In the genomic region with DNA sequence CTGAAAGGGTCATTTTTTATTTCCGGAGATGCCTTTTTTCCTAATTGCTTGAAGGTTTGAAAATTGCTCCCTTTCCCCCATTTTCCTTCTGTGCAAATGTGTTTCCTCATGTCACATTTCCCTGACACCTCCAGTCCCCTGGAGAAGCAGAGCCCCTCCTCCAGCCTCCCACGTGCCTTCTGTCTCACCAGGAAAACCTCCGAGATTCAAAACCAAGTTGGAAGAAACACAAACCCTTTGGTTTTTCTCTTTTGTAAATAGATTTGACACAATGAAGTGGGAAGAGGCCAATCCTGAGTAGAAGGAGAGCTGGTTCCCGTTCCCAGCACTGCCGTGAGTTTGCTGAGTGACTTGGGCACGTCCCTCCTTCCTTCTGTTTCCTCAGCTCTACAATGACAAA, we compare ENCODE assay signal across 21 cellular contexts.
"Had no signal": no experiment of that assay in that cellular context is flagged by ENCODE, and none has a peak within 500 bp of the region (broad histone marks: within the 10 kb centered on the region; RNA-seq: fewer than 3 reads in every experiment).

No MANE protein-coding gene starts in this region.

- H3K4me1 ChIP-seq: body of pancreas, pancreas, SJSA1, upper lobe of left lung had no signal

- DNase-seq: activated B cell treated with CpG ODN at 0.5 μM for 24 hours; activated CD4-positive, alpha-beta T cell treated with anti-CD3 and anti-CD28 coated beads for 36 hours; activated CD4-positive, alpha-beta T cell treated with anti-CD3 and anti-CD28 coated beads, Interleukin-2, amount 50 U/mL, for 4 hours; activated CD8-positive, alpha-beta memory T cell treated with anti-CD3 and anti-CD28 coated beads for 24 hours; activated CD8-positive, alpha-beta memory T cell treated with anti-CD3 and anti-CD28 coated beads, Interleukin-2, amount 50 U/mL, for 4 hours; activated naive CD8-positive, alpha-beta T cell treated with anti-CD3 and anti-CD28 coated beads, Interleukin-2, amount 10 ng/mL, durations not matched to agents 7 days and 5 days; activated T-cell treated with anti-CD3 and anti-CD28 coated beads, Interleukin-2, amount 50 U/mL, for 24 hours; body of pancreas; central memory CD4-positive, alpha-beta T cell; effector memory CD8-positive, alpha-beta T cell; glutamatergic neuron; pancreas; small intestine; stimulated activated CD4-positive, alpha-beta T cell treated with anti-CD3 and anti-CD28 coated beads, Interleukin-2, amount 100 ng/mL, for 48 hours; stimulated activated CD8-positive, alpha-beta memory T cell treated with anti-CD3 and anti-CD28 coated beads, Interleukin-4, amount 100 ng/mL, for 48 hours; stimulated activated naive B cell treated with anti-CD40 and anti-IgM and Interleukin-4, amounts not matched to agents 10 μg/mL and 1 μg/mL and 100 μg/mL, for 72 hours; upper lobe of left lung had no signal

- H3K9me3 ChIP-seq: body of pancreas, esophagus muscularis mucosa, pancreas, SJSA1, upper lobe of left lung had no signal

- H3K4me3 Mint-ChIP-seq: activated B cell treated with CpG ODN at 0.5 μM for 24 hours; activated CD4-positive, alpha-beta T cell treated with anti-CD3 and anti-CD28 coated beads for 36 hours; activated naive CD8-positive, alpha-beta T cell treated with anti-CD3 and anti-CD28 coated beads, Interleukin-2, amount 10 ng/mL, durations not matched to agents 7 days and 5 days; activated T-cell treated with anti-CD3 and anti-CD28 coated beads, Interleukin-2, amount 50 U/mL, for 24 hours; activated T-helper 17 cell treated with anti-CD3 and anti-CD28 coated beads, Interleukin-2, amount 50 U/mL, for 72 hours; effector memory CD8-positive, alpha-beta T cell; stimulated activated naive B cell treated with anti-CD40 and anti-IgM and Interleukin-4, amounts not matched to agents 10 μg/mL and 1 μg/mL and 100 μg/mL, for 72 hours had no signal

- H3K36me3 Mint-ChIP-seq: activated naive CD8-positive, alpha-beta T cell treated with anti-CD3 and anti-CD28 coated beads, Interleukin-2, amount 10 ng/mL, durations not matched to agents 7 days and 5 days; stimulated activated naive B cell treated with anti-CD40 and anti-IgM and Interleukin-4, amounts not matched to agents 10 μg/mL and 1 μg/mL and 100 μg/mL, for 72 hours had no signal

- H3K27me3 ChIP-seq: body of pancreas, esophagus muscularis mucosa, pancreas, SJSA1, upper lobe of left lung had no signal

- ATAC-seq: activated CD4-positive, alpha-beta T cell treated with anti-CD3 and anti-CD28 coated beads for 36 hours; activated T-helper 17 cell treated with anti-CD3 and anti-CD28 coated beads, Interleukin-2, amount 50 U/mL, for 72 hours; body of pancreas; effector memory CD8-positive, alpha-beta T cell; pancreas; sciatic nerve; stimulated activated naive B cell treated with anti-CD40 and anti-IgM and Interleukin-4, amounts not matched to agents 10 μg/mL and 1 μg/mL and 100 μg/mL, for 72 hours had no signal

- H3K27ac ChIP-seq: body of pancreas, esophagus muscularis mucosa, pancreas, SJSA1, upper lobe of left lung had no signal

- H3K36me3 ChIP-seq: esophagus muscularis mucosa, pancreas, SJSA1, upper lobe of left lung had no signal

- H3K27ac Mint-ChIP-seq: activated B cell treated with CpG ODN at 0.5 μM for 24 hours; activated CD4-positive, alpha-beta T cell treated with anti-CD3 and anti-CD28 coated beads for 36 hours; activated naive CD8-positive, alpha-beta T cell treated with anti-CD3 and anti-CD28 coated beads, Interleukin-2, amount 10 ng/mL, durations not matched to agents 7 days and 5 days; activated T-cell treated with anti-CD3 and anti-CD28 coated beads, Interleukin-2, amount 50 U/mL, for 24 hours; activated T-helper 17 cell treated with anti-CD3 and anti-CD28 coated beads, Interleukin-2, amount 50 U/mL, for 72 hours; effector memory CD8-positive, alpha-beta T cell; stimulated activated naive B cell treated with anti-CD40 and anti-IgM and Interleukin-4, amounts not matched to agents 10 μg/mL and 1 μg/mL and 100 μg/mL, for 72 hours had no signal

- H3K4me1 Mint-ChIP-seq: activated B cell treated with CpG ODN at 0.5 μM for 24 hours; activated CD4-positive, alpha-beta T cell treated with anti-CD3 and anti-CD28 coated beads for 36 hours; activated naive CD8-positive, alpha-beta T cell treated with anti-CD3 and anti-CD28 coated beads, Interleukin-2, amount 10 ng/mL, durations not matched to agents 7 days and 5 days; activated T-helper 17 cell treated with anti-CD3 and anti-CD28 coated beads, Interleukin-2, amount 50 U/mL, for 72 hours; stimulated activated naive B cell treated with anti-CD40 and anti-IgM and Interleukin-4, amounts not matched to agents 10 μg/mL and 1 μg/mL and 100 μg/mL, for 72 hours had no signal

- H3K4me3 ChIP-seq: body of pancreas, esophagus muscularis mucosa, pancreas, SJSA1, upper lobe of left lung had no signal

- H3K9me3 Mint-ChIP-seq: activated B cell treated with CpG ODN at 0.5 μM for 24 hours; activated naive CD8-positive, alpha-beta T cell treated with anti-CD3 and anti-CD28 coated beads, Interleukin-2, amount 10 ng/mL, durations not matched to agents 7 days and 5 days; activated T-cell treated with anti-CD3 and anti-CD28 coated beads, Interleukin-2, amount 50 U/mL, for 24 hours; activated T-helper 17 cell treated with anti-CD3 and anti-CD28 coated beads, Interleukin-2, amount 50 U/mL, for 72 hours; stimulated activated naive B cell treated with anti-CD40 and anti-IgM and Interleukin-4, amounts not matched to agents 10 μg/mL and 1 μg/mL and 100 μg/mL, for 72 hours had no signal
